Comparison of ENCODE assay signal across 8 cellular contexts in genomic region chr13:33722216-33722900, GRCh38.
DNase-seq lines count a peak whose midpoint lies in the region; ATAC-seq, FAIRE-seq and TF ChIP-seq lines count a peak whose summit lies in the region.
"Had no signal": no experiment of that assay in that cellular context is flagged by ENCODE, and none has a peak within 500 bp of the region (broad histone marks: within the 10 kb centered on the region; RNA-seq: fewer than 3 reads in every experiment).

No MANE protein-coding gene starts in this region.

- peak overlapping the region in 2 of 59 donors; percentile 10 to 22 for H3K4me3 ChIP-seq in dorsolateral prefrontal cortex
- H3K4me3 ChIP-seq in skeletal muscle satellite cell (ENCODE audit: low read length), result no peak overlapping the region

- no peak for TF ChIP-seq POLR2A in GM12892 (IDR thresholded peaks at IDR 0.05; ENCODE audit: low read depth, low read length)

- H3K27me3 ChIP-seq in dorsolateral prefrontal cortex, result no peaks in the 10 kb centered on the region
- H3K27me3 ChIP-seq in skeletal muscle satellite cell (ENCODE audit: control insufficient read depth, insufficient read depth, low read length), result no peaks in the 10 kb centered on the region

- peak overlapping the region; percentile 33 for H3K4me2 ChIP-seq in skeletal muscle satellite cell (ENCODE audit: low read length)

- peak overlapping the region in 42 of 59 donors; percentile 1 to 67 (median 43) for H3K27ac ChIP-seq in dorsolateral prefrontal cortex

- TF ChIP-seq CTCF in dorsolateral prefrontal cortex (IDR thresholded peaks at IDR 0.05 in 54 of 56, conservative IDR thresholded peaks at IDR 0.05 in 2 of 56; ENCODE audit: low read depth in 1 of 56, partially characterized antibody in 56 of 56), result no peak

- no peak for FAIRE-seq in GM12892 (lab: Jason Lieb, UNC)

- H3K9me3 ChIP-seq in skeletal muscle satellite cell (replicated peaks; ENCODE audit: low read length), result no peaks in the 10 kb centered on the region

- DNase-seq in LHCN-M2 (ENCODE audit: low read depth), result peak; percentile 17
- DNase-seq in dorsolateral prefrontal cortex, result no peak
- no peak for DNase-seq in stimulated activated CD8-positive, alpha-beta memory T cell treated with anti-CD3 and anti-CD28 coated beads, Interleukin-4, amount 100 ng/mL, for 48 hours
- no peak for DNase-seq in GM12892 (ENCODE audit: insufficient read length)
- DNase-seq: SIG-M5 had no signal

- H3K9ac ChIP-seq in skeletal muscle satellite cell (ENCODE audit: low read depth, low read length), result peak overlapping the region; percentile 37

- ATAC-seq in GM19351 (IDR thresholded peaks at IDR 0.05; ENCODE audit: unreplicated experiment), result peak; percentile 37
- no peak for ATAC-seq in GM18502 (IDR thresholded peaks at IDR 0.05; ENCODE audit: poor library complexity, unreplicated experiment)

- H3K36me3 ChIP-seq in skeletal muscle satellite cell (ENCODE audit: insufficient read depth, low read length), result no peaks in the 10 kb centered on the region

- intact Hi-C loops in dorsolateral prefrontal cortex (cut with DNase I), result loop anchor here (2.0 to 10.0 kb wide), 7 partner anchors 45 to 1138 kb away; partner anchors contain the start of gene PDS5B (in 2 of the 2)

- peaks cover 24% of the 10 kb centered on the region for H3K4me1 ChIP-seq in skeletal muscle satellite cell (ENCODE audit: control insufficient read depth, insufficient read depth, low read length)
